22 cellular contexts compared by ENCODE assay signal in genomic region chr6:872570-873125, GRCh38.
DNase-seq lines count a peak whose midpoint lies in the region; ATAC-seq, FAIRE-seq and TF ChIP-seq lines count a peak whose summit lies in the region.
"Had no signal": no experiment of that assay in that cellular context is flagged by ENCODE, and none has a peak within 500 bp of the region (broad histone marks: within the 10 kb centered on the region; RNA-seq: fewer than 3 reads in every experiment).

No MANE protein-coding gene starts in this region.

- peak overlapping the region; percentile 21 for H3K27ac Mint-ChIP-seq in T-helper 17 cell
- H3K27ac Mint-ChIP-seq: B cell; CD4-positive, alpha-beta T cell; CD8-positive, alpha-beta T cell had no signal

- ATAC-seq in T-helper 17 cell: no peak
- peak; percentile 75 for ATAC-seq in left colon
- no peak for ATAC-seq in HG03354 (IDR thresholded peaks at IDR 0.05; ENCODE audit: poor library complexity, severe bottlenecking, unreplicated experiment)
- ATAC-seq: A549; CD8-positive, alpha-beta T cell had no signal

- H3K4me1 ChIP-seq in colonic mucosa (no peaks in the 10 kb centered on the region), small intestine (ENCODE audit: control insufficient read depth in 2 of 2, insufficient read depth in 1 of 2, low read depth in 1 of 2, low read length in 1 of 2) (no peaks in the 10 kb centered on the region)
- H3K4me1 ChIP-seq: A549, Caco-2 had no signal

- H3K9me3 ChIP-seq in T-helper 17 cell (ENCODE audit: control insufficient read depth, low read length, poor library complexity, severe bottlenecking): no peaks in the 10 kb centered on the region
- H3K9me3 ChIP-seq in colonic mucosa: no peaks in the 10 kb centered on the region
- H3K9me3 ChIP-seq in small intestine (ENCODE audit: control insufficient read depth, low read depth): no peaks in the 10 kb centered on the region
- H3K9me3 ChIP-seq: A549; BLaER1 treated with 17β-estradiol and CSF1 and Interleukin-3, amounts not matched to agents 10 nM and 100 nM; Caco-2 had no signal

- H3K27me3 ChIP-seq in colonic mucosa (no peaks in the 10 kb centered on the region), small intestine (ENCODE audit: control insufficient read depth in 2 of 2, insufficient read depth in 2 of 2, low read length in 2 of 2) (no peaks in the 10 kb centered on the region)
- H3K27me3 ChIP-seq: BLaER1 treated with 17β-estradiol and CSF1 and Interleukin-3, amounts not matched to agents 10 nM and 100 nM had no signal

- peaks cover 64% of the 10 kb centered on the region for H3K27me3 Mint-ChIP-seq in T-helper 17 cell

- H3K4me3 ChIP-seq in colonic mucosa: no peak overlapping the region
- no peak overlapping the region for H3K4me3 ChIP-seq in small intestine (ENCODE audit: low read depth in 1 of 2, low read length in 2 of 2)
- H3K4me3 ChIP-seq: A549; BLaER1 treated with 17β-estradiol and CSF1 and Interleukin-3, amounts not matched to agents 10 nM and 100 nM had no signal

- TF ChIP-seq CTCF in colonic mucosa (IDR thresholded peaks at IDR 0.05): no peak

- no peaks in the 10 kb centered on the region for H3K36me3 Mint-ChIP-seq in T-helper 17 cell (ENCODE audit: low read depth)
- H3K36me3 Mint-ChIP-seq: CD8-positive, alpha-beta T cell had no signal

- H3K9ac ChIP-seq in colonic mucosa (ENCODE audit: low read depth in 2 of 2, low read length in 2 of 2): no peak overlapping the region
- H3K9ac ChIP-seq: BLaER1 treated with 17β-estradiol and CSF1 and Interleukin-3, amounts not matched to agents 10 nM and 100 nM had no signal

- FAIRE-seq in small intestine (lab: Jason Lieb, UNC): no peak
- FAIRE-seq: A549, D721Med, G401.6, GM12891, GM19239 had no signal

- DNase-seq in T-helper 17 cell (no peak), colonic mucosa (peak; percentile 43), left colon (peak in 1 of 2 donors; percentile 25), small intestine (peak; percentile 51), 8988T (no peak)
- DNase-seq in activated naive CD4-positive, alpha-beta T cell treated with Interleukin-2 at 50 U/mL for 16 hours: no peak
- DNase-seq: AML-193; Caco-2; Calu3; CD4-positive, alpha-beta T cell; CD8-positive, alpha-beta T cell; DMS79 treated with DMSO at 0.1 percent for 48 hours; GF-D8 had no signal

- H3K36me3 ChIP-seq in colonic mucosa (no peaks in the 10 kb centered on the region), small intestine (ENCODE audit: control insufficient read depth in 2 of 2, insufficient read depth in 2 of 2, low read length in 2 of 2) (no peaks in the 10 kb centered on the region)
- H3K36me3 ChIP-seq: BLaER1 treated with 17β-estradiol and CSF1 and Interleukin-3, amounts not matched to agents 10 nM and 100 nM had no signal

- intact Hi-C loops in colonic mucosa (cut with DNase I): no loop called here
- intact Hi-C loops in left colon (cut with DNase I, micrococcal nuclease): no loop called here

- H3K27ac ChIP-seq in colonic mucosa (no peak overlapping the region), small intestine (ENCODE audit: low read depth in 1 of 2, low read length in 1 of 2) (no peak overlapping the region)
- H3K27ac ChIP-seq: A549; BLaER1 treated with 17β-estradiol and CSF1 and Interleukin-3, amounts not matched to agents 10 nM and 100 nM; C4-2B had no signal

- 27 to 73% (median 49%) methylated on average over 10 of the region's 10 CpGs for WGBS in small intestine, 3 donors

- H3K4me3 Mint-ChIP-seq in T-helper 17 cell: no peak overlapping the region
- H3K4me3 Mint-ChIP-seq: B cell; CD4-positive, alpha-beta T cell; CD8-positive, alpha-beta T cell had no signal

- no peaks in the 10 kb centered on the region for H3K4me1 Mint-ChIP-seq in T-helper 17 cell
- H3K4me1 Mint-ChIP-seq: B cell had no signal

Comparison
In these comparisons a context has a peak if more than half of its experiments do, and no peak if none do; other contexts are left out.
1. DNase-seq: peak in colonic mucosa (single experiment) and small intestine (single experiment); none in T-helper 17 cell (0 of 3), activated naive CD4-positive, alpha-beta T cell treated with Interleukin-2 at 50 U/mL for 16 hours (single experiment) and 8988T (single experiment).